1 cellular context compared by ENCODE assay signal in genomic region chr12:6828671-6829531, GRCh38.
TF ChIP-seq lines count a peak whose summit lies in the region.

No MANE protein-coding gene starts in this region.

TF ChIP-seq in HCT116, 20 proteins besides CTCF, POLR2A, EP300 and RAD21:
- peak; percentile 95; the same call in 1 of the 2 replicates for TF ChIP-seq ZFX (IDR thresholded peaks at IDR 0.05)
- no peak for TF ChIP-seq ELF1 (IDR thresholded peaks at IDR 0.05; ENCODE audit: borderline replicate concordance, low read depth)
- peak; percentile 10 for TF ChIP-seq TCF7L2 (IDR thresholded peaks at IDR 0.05; ENCODE audit: borderline replicate concordance, extremely low read depth, insufficient read depth, insufficient read length)
- peak; percentile 9 for TF ChIP-seq YY1 (IDR thresholded peaks at IDR 0.05; ENCODE audit: extremely low read depth, insufficient replicate concordance, low read depth, low read length)
- no peak for TF ChIP-seq EZH2phosphoT487 (IDR thresholded peaks at IDR 0.05; ENCODE audit: borderline replicate concordance)
- no peak; the same call in 1 of the 2 replicates for TF ChIP-seq POLR2AphosphoS5 (IDR thresholded peaks at IDR 0.05; ENCODE audit: low read depth, low read length)
- no peak for TF ChIP-seq SRF (IDR thresholded peaks at IDR 0.05; ENCODE audit: low read depth)
- TF ChIP-seq ZNF274 (IDR thresholded peaks at IDR 0.05; ENCODE audit: low read depth, low read length) = no peak
- TF ChIP-seq REST (IDR thresholded peaks at IDR 0.05; ENCODE audit: low read depth) = no peak
- TF ChIP-seq FOSL1 (IDR thresholded peaks at IDR 0.05; ENCODE audit: low read depth) = no peak
- TF ChIP-seq, protein P1, sequence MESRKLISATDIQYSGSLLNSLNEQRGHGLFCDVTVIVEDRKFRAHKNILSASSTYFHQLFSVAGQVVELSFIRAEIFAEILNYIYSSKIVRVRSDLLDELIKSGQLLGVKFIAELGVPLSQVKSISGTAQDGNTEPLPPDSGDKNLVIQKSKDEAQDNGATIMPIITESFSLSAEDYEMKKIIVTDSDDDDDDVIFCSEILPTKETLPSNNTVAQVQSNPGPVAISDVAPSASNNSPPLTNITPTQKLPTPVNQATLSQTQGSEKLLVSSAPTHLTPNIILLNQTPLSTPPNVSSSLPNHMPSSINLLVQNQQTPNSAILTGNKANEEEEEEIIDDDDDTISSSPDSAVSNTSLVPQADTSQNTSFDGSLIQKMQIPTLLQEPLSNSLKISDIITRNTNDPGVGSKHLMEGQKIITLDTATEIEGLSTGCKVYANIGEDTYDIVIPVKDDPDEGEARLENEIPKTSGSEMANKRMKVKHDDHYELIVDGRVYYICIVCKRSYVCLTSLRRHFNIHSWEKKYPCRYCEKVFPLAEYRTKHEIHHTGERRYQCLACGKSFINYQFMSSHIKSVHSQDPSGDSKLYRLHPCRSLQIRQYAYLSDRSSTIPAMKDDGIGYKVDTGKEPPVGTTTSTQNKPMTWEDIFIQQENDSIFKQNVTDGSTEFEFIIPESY (IDR thresholded peaks at IDR 0.05; ENCODE audit: extremely low read depth, insufficient replicate concordance, low read length) = no peak
- TF ChIP-seq SP1 (IDR thresholded peaks at IDR 0.05; ENCODE audit: low read depth) = no peak
- no peak for TF ChIP-seq CBX3 (IDR thresholded peaks at IDR 0.05; ENCODE audit: low read depth)
- no peak for TF ChIP-seq JUND (IDR thresholded peaks at IDR 0.05)
- TF ChIP-seq EGR1 (IDR thresholded peaks at IDR 0.05; ENCODE audit: low read depth) = no peak
- TF ChIP-seq, protein P2, sequence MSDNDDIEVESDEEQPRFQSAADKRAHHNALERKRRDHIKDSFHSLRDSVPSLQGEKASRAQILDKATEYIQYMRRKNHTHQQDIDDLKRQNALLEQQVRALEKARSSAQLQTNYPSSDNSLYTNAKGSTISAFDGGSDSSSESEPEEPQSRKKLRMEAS (IDR thresholded peaks at IDR 0.05) = no peak
- no peak for TF ChIP-seq ATF3 (IDR thresholded peaks at IDR 0.05)
